ENCODE assay signal across 15 cellular contexts in the genomic region with DNA sequence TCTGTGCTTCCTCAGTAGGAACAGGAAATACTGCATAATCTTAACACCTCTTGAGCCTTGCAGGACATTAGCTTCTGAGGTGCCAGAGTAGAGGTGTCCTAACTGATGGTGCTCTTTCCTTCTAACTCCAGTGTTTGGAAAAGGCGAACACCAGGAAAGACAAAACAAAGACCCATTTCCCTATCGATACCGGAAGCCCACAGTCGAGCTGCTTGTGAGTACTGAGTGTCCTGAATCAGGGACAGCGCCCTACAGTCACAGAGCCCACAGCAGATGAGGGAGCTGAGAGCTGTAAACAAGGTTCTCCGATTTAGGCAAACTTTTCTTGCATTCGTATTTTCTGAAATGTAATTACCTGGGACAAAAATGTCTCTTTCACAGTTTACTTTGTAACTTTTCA. TPM values are rescaled to one million over a fixed set of nuclear protein-coding genes. Genes with fewer than 3 reads are reported as not detected.
DNase-seq lines count a peak whose midpoint lies in the region; ATAC-seq, FAIRE-seq and TF ChIP-seq lines count a peak whose summit lies in the region.
"Had no signal": no experiment of that assay in that cellular context is flagged by ENCODE, and none has a peak within 500 bp of the region (broad histone marks: within the 10 kb centered on the region; RNA-seq: fewer than 3 reads in every experiment).

No MANE protein-coding gene starts in this region.

- H3K9me3 Mint-ChIP-seq in activated naive CD8-positive, alpha-beta T cell treated with anti-CD3 and anti-CD28 coated beads, Interleukin-2, amount 10 ng/mL, durations not matched to agents 7 days and 5 days, result no peaks in the 10 kb centered on the region

- peak overlapping the region; percentile 76 for H2AFZ ChIP-seq in Karpas-422 (ENCODE audit: low read length)

- peaks cover 2% of the 10 kb centered on the region for H3K27me3 Mint-ChIP-seq in activated naive CD8-positive, alpha-beta T cell treated with anti-CD3 and anti-CD28 coated beads, Interleukin-2, amount 10 ng/mL, durations not matched to agents 7 days and 5 days

- peaks cover 25% of the 10 kb centered on the region for H3K4me1 ChIP-seq in Karpas-422 (ENCODE audit: low read length)
- peaks cover 35% of the 10 kb centered on the region for H3K4me1 ChIP-seq in lower lobe of right lung

- FAIRE-seq in GM12891 (lab: Jason Lieb, UNC), result no peak

- H3K27ac Mint-ChIP-seq in activated naive CD8-positive, alpha-beta T cell treated with anti-CD3 and anti-CD28 coated beads, Interleukin-2, amount 10 ng/mL, durations not matched to agents 7 days and 5 days, result peak overlapping the region; percentile 89

- H3K4me3 ChIP-seq in Karpas-422 (ENCODE audit: low read length), result no peak overlapping the region
- H3K4me3 ChIP-seq in lower lobe of right lung, result no peak overlapping the region

- intact Hi-C loops in lower lobe of right lung (cut with DNase I), result no loop called here

- H3K79me2 ChIP-seq in Karpas-422 (ENCODE audit: low read length), result no peaks in the 10 kb centered on the region

- no peak for TF ChIP-seq CTCF in lower lobe of right lung (IDR thresholded peaks at IDR 0.05)

- no peak overlapping the region for H3K9ac ChIP-seq in Karpas-422 (ENCODE audit: low read length)

- H3K27ac ChIP-seq in Karpas-422 (ENCODE audit: low read length) (no peak overlapping the region), lower lobe of right lung (peak overlapping the region; percentile 53)
- H3K27ac ChIP-seq: 22Rv1 had no signal

- no peaks in the 10 kb centered on the region for H4K20me1 ChIP-seq in Karpas-422 (ENCODE audit: insufficient read depth, low read depth, low read length)

- no peaks in the 10 kb centered on the region for H3K36me3 Mint-ChIP-seq in activated naive CD8-positive, alpha-beta T cell treated with anti-CD3 and anti-CD28 coated beads, Interleukin-2, amount 10 ng/mL, durations not matched to agents 7 days and 5 days

- ATAC-seq in activated naive CD8-positive, alpha-beta T cell treated with anti-CD3 and anti-CD28 coated beads, Interleukin-2, amount 10 ng/mL, durations not matched to agents 7 days and 5 days (ENCODE audit: low read depth), result no peak
- ATAC-seq in lower lobe of right lung (peak; percentile 16 to 40), GM21737 (IDR thresholded peaks at IDR 0.05; ENCODE audit: unreplicated experiment) (no peak)

- H3K4me3 Mint-ChIP-seq in activated naive CD8-positive, alpha-beta T cell treated with anti-CD3 and anti-CD28 coated beads, Interleukin-2, amount 10 ng/mL, durations not matched to agents 7 days and 5 days, result peak overlapping the region; percentile 71

- peaks cover 55% of the 10 kb centered on the region for H3K4me1 Mint-ChIP-seq in activated naive CD8-positive, alpha-beta T cell treated with anti-CD3 and anti-CD28 coated beads, Interleukin-2, amount 10 ng/mL, durations not matched to agents 7 days and 5 days

- POLR2A ChIA-PET in activated naive CD8-positive, alpha-beta T cell treated with anti-CD3 and anti-CD28 coated beads, Interleukin-2, amount 10 ng/mL, durations not matched to agents 7 days and 5 days (lab: Charles Lee), result interaction anchor here (0.6 to 3.9 kb wide), 8 partner anchors 15 to 508 kb away, joined by 3 to 117 read pairs (median 3); a partner anchor contains a TSS

- H3K9me2 ChIP-seq in Karpas-422 (replicated peaks; ENCODE audit: insufficient read depth, low read length), result no peaks in the 10 kb centered on the region

- peak overlapping the region; percentile 27 for H3K4me2 ChIP-seq in Karpas-422 (ENCODE audit: low read depth, low read length, poor library complexity, severe bottlenecking)

- no peaks in the 10 kb centered on the region for H3K9me3 ChIP-seq in Karpas-422 (ENCODE audit: low read length)
- H3K9me3 ChIP-seq in lower lobe of right lung, result no peaks in the 10 kb centered on the region

- H3K36me3 ChIP-seq in Karpas-422 (ENCODE audit: insufficient read depth, low read length) (no peaks in the 10 kb centered on the region), lower lobe of right lung (no peaks in the 10 kb centered on the region)

- TF ChIP-seq POLR2A in GM12891 (IDR thresholded peaks at IDR 0.05; ENCODE audit: low read depth, low read length), result no peak

- H3K27me3 ChIP-seq in Karpas-422 (ENCODE audit: low read length) (no peaks in the 10 kb centered on the region), lower lobe of right lung (ENCODE audit: low read depth) (no peaks in the 10 kb centered on the region)

- DNase-seq in DMS53 (lab: John Stamatoyannopoulos, UW) (peak; percentile 31), DMS53 treated with DMSO at 0.1 percent for 48 hours (lab: John Stamatoyannopoulos, UW; ENCODE audit: unreplicated experiment) (no peak), Karpas-422 (peak; percentile 57), lower lobe of right lung (no peak), NCI-H1436 (lab: John Stamatoyannopoulos, UW) (no peak), GM12891 (ENCODE audit: insufficient read length, low spot score) (no peak)
- no peak for DNase-seq in activated naive CD8-positive, alpha-beta T cell treated with anti-CD3 and anti-CD28 coated beads, Interleukin-2, amount 10 ng/mL, durations not matched to agents 7 days and 5 days
- DNase-seq: DMS79 treated with DMSO at 0.1 percent for 48 hours, foreskin fibroblast had no signal

TF ChIP-seq in GM12891, 5 proteins besides CTCF, POLR2A, EP300 and RAD21:
- TF ChIP-seq PAX5 (IDR thresholded peaks at IDR 0.05; ENCODE audit: insufficient read depth, low read length, severe bottlenecking), result no peak
- TF ChIP-seq POLR2AphosphoS5 (IDR thresholded peaks at IDR 0.05; ENCODE audit: low read depth, low read length), result no peak
- TF ChIP-seq POU2F2 (IDR thresholded peaks at IDR 0.05; ENCODE audit: low read depth, low read length), result no peak
- TF ChIP-seq TAF1 (IDR thresholded peaks at IDR 0.05; ENCODE audit: low read depth, low read length), result no peak
- TF ChIP-seq SPI1 (IDR thresholded peaks at IDR 0.05; ENCODE audit: low read depth, low read length), result no peak
TF ChIP-seq in GM12891: peak in this region for 0.

RNA-seq across cellular contexts. Expression of a gene that starts 50.7 kb away (rescaled TPM):
- total RNA-seq in Karpas-422 (2014; rRNA removed; shearing (Covaris generic); ENCODE audit: low replicate concordance), result 0.37 and 0.51 TPM in 2 replicates
- under 1 TPM; 0.11 TPM for total RNA-seq in activated naive CD8-positive, alpha-beta T cell treated with anti-CD3 and anti-CD28 coated beads, Interleukin-2, amount 10 ng/mL, durations not matched to agents 7 days and 5 days
- not detected for total RNA-seq in lower lobe of right lung
- polyA plus RNA-seq in GM12891 (2012; ENCODE audit: low read depth, missing spikeins), result 0.01 TPM
- total RNA-seq: chondrocyte, lung microvascular endothelial cell had no signal
- polyA plus RNA-seq: urinary bladder had no signal

RNA-seq across cellular contexts. Expression of a gene that starts 58.0 kb away (rescaled TPM):
- 1.1 TPM in 1 of 2 replicates, not detected in the other for total RNA-seq in Karpas-422 (2014; rRNA removed; shearing (Covaris generic); ENCODE audit: low replicate concordance)
- 1 to 10 TPM; 3.1 to 3.5 TPM for total RNA-seq in activated naive CD8-positive, alpha-beta T cell treated with anti-CD3 and anti-CD28 coated beads, Interleukin-2, amount 10 ng/mL, durations not matched to agents 7 days and 5 days
- total RNA-seq in lower lobe of right lung, result 21.8 TPM
- 0.30 TPM for polyA plus RNA-seq in GM12891 (2012; ENCODE audit: low read depth, missing spikeins)
- total RNA-seq: lung microvascular endothelial cell, SK-MEL-5 had no signal

Comparison
In these comparisons a context has a peak if more than half of its experiments do, and no peak if none do; other contexts are left out.
1. DNase-seq: peak in DMS53 (single experiment) and Karpas-422 (single experiment); none in DMS53 treated with DMSO at 0.1 percent for 48 hours (single experiment), activated naive CD8-positive, alpha-beta T cell treated with anti-CD3 and anti-CD28 coated beads, Interleukin-2, amount 10 ng/mL, durations not matched to agents 7 days and 5 days (single experiment), lower lobe of right lung (single experiment), NCI-H1436 (single experiment) and GM12891 (single experiment).
2. ATAC-seq: peak in lower lobe of right lung (2 of 2); none in activated naive CD8-positive, alpha-beta T cell treated with anti-CD3 and anti-CD28 coated beads, Interleukin-2, amount 10 ng/mL, durations not matched to agents 7 days and 5 days (single experiment) and GM21737 (single experiment).